In the genomic region with DNA sequence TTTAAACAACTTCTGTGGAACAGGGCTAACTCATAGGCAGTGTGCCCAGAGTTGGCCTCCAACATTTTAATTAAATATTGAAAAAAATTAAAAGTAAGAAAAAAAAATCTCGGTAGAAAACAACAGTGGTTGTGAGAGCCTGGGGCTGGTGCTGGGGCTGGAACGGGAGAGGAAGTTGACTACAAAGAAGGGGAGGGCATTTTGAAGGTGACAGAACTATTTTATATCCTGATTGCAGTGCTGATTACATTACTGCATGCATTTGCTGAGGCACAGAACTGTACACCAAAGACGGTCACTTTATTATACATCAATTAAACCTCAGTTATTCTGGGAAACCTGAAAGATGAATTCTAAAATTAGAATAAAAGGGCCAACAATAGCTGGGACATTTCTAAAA, we compare ENCODE assay signal across 10 cellular contexts.
DNase-seq lines count a peak whose midpoint lies in the region; ATAC-seq and TF ChIP-seq lines count a peak whose summit lies in the region.
"Had no signal": no experiment of that assay in that cellular context is flagged by ENCODE, and none has a peak within 500 bp of the region (broad histone marks: within the 10 kb centered on the region; RNA-seq: fewer than 3 reads in every experiment).

No MANE protein-coding gene starts in this region.

- H3K9me3 ChIP-seq in SJSA1 (replicated peaks) (no peaks in the 10 kb centered on the region), esophagus muscularis mucosa (no peaks in the 10 kb centered on the region)
- H3K9me3 ChIP-seq: BLaER1 had no signal

- 16% methylated on average over 3 of the region's 3 CpGs for WGBS in esophagus muscularis mucosa

- peaks cover 34% of the 10 kb centered on the region for H3K4me1 ChIP-seq in SJSA1 (replicated peaks)
- H3K4me1 ChIP-seq in esophagus muscularis mucosa = peaks cover 27 to 41% (median 28%) of the 10 kb centered on the region in 4 donors

- no peak overlapping the region for H3K4me3 Mint-ChIP-seq in activated T-cell treated with anti-CD3 and anti-CD28 coated beads, Interleukin-2, amount 50 U/mL, for 72 hours

- H3K4me3 ChIP-seq in SJSA1 (peak overlapping the region; percentile 27), esophagus muscularis mucosa (peak overlapping the region in 3 of 4 donors; percentile 47 to 52 (median 49)), skin epidermis (peak overlapping the region in 5 of 7 experiments; percentile 2 to 39 (median 12))
- H3K4me3 ChIP-seq: BLaER1 had no signal

- no peak for ATAC-seq in activated T-cell treated with anti-CD3 and anti-CD28 coated beads, Interleukin-2, amount 50 U/mL, for 72 hours (replicated peaks in 1 of 2)

- no peak for TF ChIP-seq CTCF in esophagus muscularis mucosa (IDR thresholded peaks at IDR 0.05)

- no peaks in the 10 kb centered on the region for H3K27me3 Mint-ChIP-seq in activated T-cell treated with anti-CD3 and anti-CD28 coated beads, Interleukin-2, amount 50 U/mL, for 72 hours (ENCODE audit: low read depth)

- peak overlapping the region; percentile 63 for H3K27ac Mint-ChIP-seq in activated T-cell treated with anti-CD3 and anti-CD28 coated beads, Interleukin-2, amount 50 U/mL, for 72 hours

- H3K36me3 ChIP-seq in SJSA1 (no peaks in the 10 kb centered on the region), esophagus muscularis mucosa (peaks cover 0 to 6% (median 1%) of the 10 kb centered on the region in 4 donors)

- no peaks in the 10 kb centered on the region for H3K9me3 Mint-ChIP-seq in activated T-cell treated with anti-CD3 and anti-CD28 coated beads, Interleukin-2, amount 50 U/mL, for 72 hours

- intact Hi-C loops in esophagus muscularis mucosa (cut with DNase I) = no loop called here

- no peak for DNase-seq in activated T-cell treated with anti-CD3 and anti-CD28 coated beads, Interleukin-2, amount 50 U/mL, for 72 hours
- DNase-seq in activated T-cell treated with anti-CD3 and anti-CD28 coated beads, Interleukin-2, amount 50 U/mL, for 48 hours = no peak
- DNase-seq in SJSA1 (ENCODE audit: low read depth in 1 of 2, low spot score in 2 of 2) = peak in 1 of 2 experiments; percentile 15
- DNase-seq in esophagus muscularis mucosa (ENCODE audit: extremely low spot score) = peak; percentile 70
- no peak for DNase-seq in superior temporal gyrus (ENCODE audit: extremely low spot score)
- no peak for DNase-seq in AML-193 (lab: John Stamatoyannopoulos, UW)
- no peak for DNase-seq in HCEC 1CT
- DNase-seq: stimulated activated CD4-positive, alpha-beta T cell treated with anti-CD3 and anti-CD28 coated beads, Interleukin-2, amount 100 ng/mL, for 24 hours had no signal

- H3K27me3 ChIP-seq in SJSA1 (replicated peaks) (no peaks in the 10 kb centered on the region), esophagus muscularis mucosa (no peaks in the 10 kb centered on the region)
- H3K27me3 ChIP-seq: BLaER1 had no signal

- H3K36me3 Mint-ChIP-seq in activated T-cell treated with anti-CD3 and anti-CD28 coated beads, Interleukin-2, amount 50 U/mL, for 72 hours (ENCODE audit: insufficient read depth in 2 of 2) = peaks cover 0 to 2% of the 10 kb centered on the region in 2 donors

- no peak for TF ChIP-seq EP300 in esophagus muscularis mucosa (IDR thresholded peaks at IDR 0.05)

- H3K27ac ChIP-seq in SJSA1 (peak overlapping the region; percentile 58), esophagus muscularis mucosa (replicated peaks in 1 of 4) (peak overlapping the region; percentile 2 to 82 (median 72)), skin epidermis (peak overlapping the region in 13 of 21 experiments; percentile 29 to 80 (median 60))
- H3K27ac ChIP-seq: BLaER1 had no signal

- peaks cover 25% of the 10 kb centered on the region for H3K4me1 Mint-ChIP-seq in activated T-cell treated with anti-CD3 and anti-CD28 coated beads, Interleukin-2, amount 50 U/mL, for 72 hours (ENCODE audit: low read depth)

- TF ChIP-seq POLR2A in esophagus muscularis mucosa (IDR thresholded peaks at IDR 0.05; ENCODE audit: low read depth) = no peak
